ENCODE assay signal across 1 cellular context in the genomic region with DNA sequence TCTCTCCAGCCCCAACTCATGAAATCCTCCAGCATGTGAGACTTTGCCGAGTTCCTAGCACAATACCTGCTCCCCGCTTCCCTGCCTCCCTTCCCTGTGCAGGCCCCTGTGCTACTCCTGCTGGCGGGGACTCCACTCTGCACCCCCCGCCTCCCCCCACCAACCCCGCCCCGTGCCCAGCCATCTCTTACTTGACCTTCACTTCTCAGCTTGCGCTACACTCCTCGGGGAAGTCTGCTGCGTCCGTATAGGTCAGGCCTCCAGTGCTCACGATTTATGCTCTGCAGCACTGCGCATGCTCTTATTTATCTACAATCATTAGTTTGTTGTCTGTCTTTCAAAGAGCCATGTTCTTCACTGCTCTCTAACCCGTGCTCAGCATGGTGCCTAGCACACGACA.
TF ChIP-seq lines count a peak whose summit lies in the region.

No MANE protein-coding gene starts in this region.

TF ChIP-seq in WTC11, 78 proteins besides CTCF, POLR2A, EP300 and RAD21 (continued from another document):
- TF ChIP-seq, protein P1, sequence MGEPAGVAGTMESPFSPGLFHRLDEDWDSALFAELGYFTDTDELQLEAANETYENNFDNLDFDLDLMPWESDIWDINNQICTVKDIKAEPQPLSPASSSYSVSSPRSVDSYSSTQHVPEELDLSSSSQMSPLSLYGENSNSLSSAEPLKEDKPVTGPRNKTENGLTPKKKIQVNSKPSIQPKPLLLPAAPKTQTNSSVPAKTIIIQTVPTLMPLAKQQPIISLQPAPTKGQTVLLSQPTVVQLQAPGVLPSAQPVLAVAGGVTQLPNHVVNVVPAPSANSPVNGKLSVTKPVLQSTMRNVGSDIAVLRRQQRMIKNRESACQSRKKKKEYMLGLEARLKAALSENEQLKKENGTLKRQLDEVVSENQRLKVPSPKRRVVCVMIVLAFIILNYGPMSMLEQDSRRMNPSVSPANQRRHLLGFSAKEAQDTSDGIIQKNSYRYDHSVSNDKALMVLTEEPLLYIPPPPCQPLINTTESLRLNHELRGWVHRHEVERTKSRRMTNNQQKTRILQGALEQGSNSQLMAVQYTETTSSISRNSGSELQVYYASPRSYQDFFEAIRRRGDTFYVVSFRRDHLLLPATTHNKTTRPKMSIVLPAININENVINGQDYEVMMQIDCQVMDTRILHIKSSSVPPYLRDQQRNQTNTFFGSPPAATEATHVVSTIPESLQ (CRISPR knock-in tag; IDR thresholded peaks at IDR 0.05), result no peak
- TF ChIP-seq TEAD1 (CRISPR knock-in tag; IDR thresholded peaks at IDR 0.05) (no peak), NR3C1 (CRISPR knock-in tag; conservative IDR thresholded peaks at IDR 0.05; ENCODE audit: low read depth) (no peak), SOX15 (CRISPR knock-in tag; IDR thresholded peaks at IDR 0.05) (no peak), SMAD3 (CRISPR knock-in tag; IDR thresholded peaks at IDR 0.05; ENCODE audit: borderline replicate concordance) (no peak)
- TF ChIP-seq, protein P2, sequence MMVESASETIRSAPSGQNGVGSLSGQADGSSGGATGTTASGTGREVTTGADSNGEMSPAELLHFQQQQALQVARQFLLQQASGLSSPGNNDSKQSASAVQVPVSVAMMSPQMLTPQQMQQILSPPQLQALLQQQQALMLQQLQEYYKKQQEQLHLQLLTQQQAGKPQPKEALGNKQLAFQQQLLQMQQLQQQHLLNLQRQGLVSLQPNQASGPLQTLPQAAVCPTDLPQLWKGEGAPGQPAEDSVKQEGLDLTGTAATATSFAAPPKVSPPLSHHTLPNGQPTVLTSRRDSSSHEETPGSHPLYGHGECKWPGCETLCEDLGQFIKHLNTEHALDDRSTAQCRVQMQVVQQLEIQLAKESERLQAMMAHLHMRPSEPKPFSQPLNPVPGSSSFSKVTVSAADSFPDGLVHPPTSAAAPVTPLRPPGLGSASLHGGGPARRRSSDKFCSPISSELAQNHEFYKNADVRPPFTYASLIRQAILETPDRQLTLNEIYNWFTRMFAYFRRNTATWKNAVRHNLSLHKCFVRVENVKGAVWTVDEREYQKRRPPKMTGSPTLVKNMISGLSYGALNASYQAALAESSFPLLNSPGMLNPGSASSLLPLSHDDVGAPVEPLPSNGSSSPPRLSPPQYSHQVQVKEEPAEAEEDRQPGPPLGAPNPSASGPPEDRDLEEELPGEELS (CRISPR knock-in tag; IDR thresholded peaks at IDR 0.05), result no peak
TF ChIP-seq in WTC11: peak in this region for 0.
